ENCODE assay signal across 8 cellular contexts in genomic region chr5:137754961-137755762, GRCh38. TPM values are rescaled to one million over a fixed set of nuclear protein-coding genes. Genes with fewer than 3 reads are reported as not detected.
DNase-seq lines count a peak whose midpoint lies in the region; ATAC-seq and TF ChIP-seq lines count a peak whose summit lies in the region.

No MANE protein-coding gene starts in this region.

- no peaks in the 10 kb centered on the region for H3K9me3 ChIP-seq in upper lobe of left lung

- H3K4me1 Mint-ChIP-seq in brain = peaks cover 27% of the 10 kb centered on the region

- peaks cover 0 to 4% (median 0%) of the 10 kb centered on the region in 5 experiments for H3K9me3 Mint-ChIP-seq in brain

- peaks cover 25% of the 10 kb centered on the region for H3K27me3 Mint-ChIP-seq in brain

- H3K27ac ChIP-seq in upper lobe of left lung = peak overlapping the region; percentile 97 to 99 (median 98)

- WGBS in lower leg skin, 2 donors = 26 to 30% methylated on average over 33 to 35 of the region's 36 CpGs
- WGBS in upper lobe of left lung, 2 donors = 27 to 53% methylated on average over 20 to 35 of the region's 36 CpGs

- no peak for TF ChIP-seq CTCF in brain (conservative IDR thresholded peaks at IDR 0.05)
- TF ChIP-seq CTCF in lower leg skin (IDR thresholded peaks at IDR 0.05) = no peak
- no peak for TF ChIP-seq CTCF in upper lobe of left lung (IDR thresholded peaks at IDR 0.05)

- no peak for TF ChIP-seq EP300 in upper lobe of left lung (IDR thresholded peaks at IDR 0.05)

- peaks cover 22 to 33% (median 25%) of the 10 kb centered on the region in 4 donors for H3K4me1 ChIP-seq in upper lobe of left lung

- peak overlapping the region; percentile 96 to 100 (median 97) for H3K4me3 Mint-ChIP-seq in brain

- H3K4me3 ChIP-seq in lower leg skin (ENCODE audit: low read depth, poor library complexity, severe bottlenecking) (peak overlapping the region; percentile 40), upper lobe of left lung (peak overlapping the region; percentile 37 to 88 (median 72))

- DNase-seq in SIG-M5 treated with dmso at 0.1 percent for 504 hours (lab: John Stamatoyannopoulos, UW; ENCODE audit: unreplicated experiment) = peak; percentile 52
- no peak for DNase-seq in SIG-M5 (lab: John Stamatoyannopoulos, UW)
- DNase-seq in lower leg skin (ENCODE audit: low spot score in 2 of 2) = peak in 1 of 2 donors; percentile 82
- no peak for DNase-seq in upper lobe of left lung
- DNase-seq in activated effector memory CD4-positive, alpha-beta T cell treated with Interleukin-2 at 50 U/mL for 16 hours = no peak
- no peak for DNase-seq in effector CD8-positive, alpha-beta T cell (lab: John Stamatoyannopoulos, UW)

- intact Hi-C loops in lower leg skin (cut with DNase I; ENCODE audit: low total_unique reads) = no loop called here

- H3K36me3 Mint-ChIP-seq in brain = peaks cover 30% of the 10 kb centered on the region

- TF ChIP-seq POLR2A in lower leg skin (IDR thresholded peaks at IDR 0.05) (no peak), upper lobe of left lung (IDR thresholded peaks at IDR 0.05) (no peak)

- H3K27ac Mint-ChIP-seq in brain = peak overlapping the region; percentile 100

- H3K27me3 ChIP-seq in upper lobe of left lung = no peaks in the 10 kb centered on the region

- ATAC-seq in HG03575 (IDR thresholded peaks at IDR 0.05; ENCODE audit: extremely low read depth, insufficient number of reproducible peaks, low FRiP score, unreplicated experiment) (peak; percentile 2), upper lobe of left lung (ENCODE audit: low FRiP score in 2 of 2) (peak; percentile 37)

- no peaks in the 10 kb centered on the region for H3K36me3 ChIP-seq in upper lobe of left lung

RNA-seq across cellular contexts. Expression of gene HNRNPA0, which starts 1.0 kb away (rescaled TPM):
- 66.8 TPM for polyA plus RNA-seq in brain (ENCODE audit: insufficient read depth, low read depth, low replicate concordance)
- total RNA-seq in lower leg skin = 10 to 100 TPM in 1 of 4 donors, 1 to 10 TPM in 3; 6.9 to 11.5 (median 9.3) TPM
- total RNA-seq in upper lobe of left lung = 10 to 100 TPM in 5 of 6 donors, 1 to 10 TPM in 1; 8.4 to 26.3 (median 14.6) TPM

RNA-seq across cellular contexts. Expression of gene KLHL3, which starts 19.3 kb away (rescaled TPM):
- 1.3 TPM for polyA plus RNA-seq in brain (ENCODE audit: insufficient read depth, low read depth, low replicate concordance)
- total RNA-seq in lower leg skin (1 to 10 TPM; 1.0 to 3.0 (median 2.1) TPM), upper lobe of left lung (10 to 100 TPM in 1 of 6 donors, 1 to 10 TPM in 5; 2.7 to 17.8 (median 5.2) TPM)
